Comparison of ENCODE assay signal across 8 cellular contexts in genomic region chr2:130181338-130181879, GRCh38. TPM values are rescaled to one million over a fixed set of nuclear protein-coding genes. Genes with fewer than 3 reads are reported as not detected.
DNase-seq lines count a peak whose midpoint lies in the region; ATAC-seq and TF ChIP-seq lines count a peak whose summit lies in the region.

SMPD4 (minus strand) TSS chr2:130181602; CDS start chr2:130176592, 5,010 bp downstream.

- intact Hi-C loops in naive thymus-derived CD4-positive, alpha-beta T cell (cut with micrococcal nuclease), result loop anchor here (1.0 to 10.0 kb wide), 11 partner anchors 34 to 1503 kb away; partner anchors contain the start of genes CCDC74B (in 2 of the 2), IMP4 (in 2 of the 2) and FAM168B (in 1 of the 2)

- ATAC-seq in GM23338, result peak; percentile 63
- peak; percentile 84 for ATAC-seq in naive thymus-derived CD4-positive, alpha-beta T cell
- ATAC-seq in stimulated activated naive B cell treated with anti-CD40 and anti-IgM and Interleukin-4, amounts not matched to agents 10 μg/mL and 1 μg/mL and 100 μg/mL, for 72 hours (replicated peaks), result peak; percentile 68 to 77

- peaks cover 11% of the 10 kb centered on the region for H3K27me3 Mint-ChIP-seq in GM23338 (ENCODE audit: insufficient read depth, low read depth, poor library complexity)
- H3K27me3 Mint-ChIP-seq in naive thymus-derived CD4-positive, alpha-beta T cell, result no peaks in the 10 kb centered on the region
- H3K27me3 Mint-ChIP-seq in stimulated activated naive B cell treated with anti-CD40 and anti-IgM and Interleukin-4, amounts not matched to agents 10 μg/mL and 1 μg/mL and 100 μg/mL, for 72 hours, result no peaks in the 10 kb centered on the region

- CTCF ChIA-PET in naive thymus-derived CD4-positive, alpha-beta T cell (lab: Charles Lee), result interaction anchor here (0.6 to 3.2 kb wide), 4 partner anchors 150 to 305 kb away, joined by 3 to 19 read pairs (median 4); partner anchors contain the start of gene IMP4

- POLR2A ChIA-PET in naive thymus-derived CD4-positive, alpha-beta T cell (lab: Charles Lee), result interaction anchor here (0.8 to 3.9 kb wide), 8 partner anchors 9 to 1311 kb away, joined by 3 to 65 read pairs (median 4); partner anchors contain the start of genes FAM168B, IMP4 and MZT2A

- peak within 1 kb of the TSS; percentile 99 for H3K27ac Mint-ChIP-seq in GM23338
- H3K27ac Mint-ChIP-seq in naive thymus-derived CD4-positive, alpha-beta T cell, result peak within 1 kb of the TSS; percentile 87 to 97 (median 95)
- H3K27ac Mint-ChIP-seq in stimulated activated naive B cell treated with anti-CD40 and anti-IgM and Interleukin-4, amounts not matched to agents 10 μg/mL and 1 μg/mL and 100 μg/mL, for 72 hours, result peak within 1 kb of the TSS; percentile 96

- H3K9me2 ChIP-seq in GM23338 (ENCODE audit: insufficient read depth), result no peaks in the 10 kb centered on the region

- H3K9me3 ChIP-seq in naive thymus-derived CD4-positive, alpha-beta T cell (ENCODE audit: control insufficient read depth in 2 of 3, low read length in 3 of 3), result no peaks in the 10 kb centered on the region

- peak within 1 kb of the TSS; percentile 98 for H3K4me3 ChIP-seq in GM23338
- peak within 1 kb of the TSS; percentile 77 for H3K4me3 ChIP-seq in naive thymus-derived CD4-positive, alpha-beta T cell (ENCODE audit: low read length)

- peaks cover 5% of the 10 kb centered on the region for H4K20me1 ChIP-seq in GM23338 (replicated peaks; ENCODE audit: insufficient read depth)

- H2AFZ ChIP-seq in GM23338, result no peak within 1 kb of the TSS

- peak within 1 kb of the TSS; percentile 99 for H3K4me3 Mint-ChIP-seq in GM23338
- H3K4me3 Mint-ChIP-seq in naive thymus-derived CD4-positive, alpha-beta T cell, result peak within 1 kb of the TSS; percentile 87 to 94 (median 91)
- H3K4me3 Mint-ChIP-seq in stimulated activated naive B cell treated with anti-CD40 and anti-IgM and Interleukin-4, amounts not matched to agents 10 μg/mL and 1 μg/mL and 100 μg/mL, for 72 hours, result peak within 1 kb of the TSS; percentile 89 to 92

- TF ChIP-seq CTCF in GM23338 (conservative IDR thresholded peaks at IDR 0.05; ENCODE audit: low read depth in 2 of 2), result no peak; a peak in 1 of 4 replicates

- H3K9me3 Mint-ChIP-seq in GM23338, result no peaks in the 10 kb centered on the region
- peaks cover 0 to 4% (median 0%) of the 10 kb centered on the region in 11 donors for H3K9me3 Mint-ChIP-seq in naive thymus-derived CD4-positive, alpha-beta T cell
- no peaks in the 10 kb centered on the region for H3K9me3 Mint-ChIP-seq in stimulated activated naive B cell treated with anti-CD40 and anti-IgM and Interleukin-4, amounts not matched to agents 10 μg/mL and 1 μg/mL and 100 μg/mL, for 72 hours

- no peaks in the 10 kb centered on the region for H3K27me3 ChIP-seq in GM23338 (ENCODE audit: insufficient read depth)
- H3K27me3 ChIP-seq in naive thymus-derived CD4-positive, alpha-beta T cell (ENCODE audit: control insufficient read depth in 2 of 2, insufficient read depth in 2 of 2, low read length in 2 of 2), result no peaks in the 10 kb centered on the region

- peaks cover 14% of the 10 kb centered on the region for H3K36me3 Mint-ChIP-seq in GM23338 (ENCODE audit: low read depth)
- peaks cover 0 to 4% (median 0%) of the 10 kb centered on the region in 5 donors for H3K36me3 Mint-ChIP-seq in naive thymus-derived CD4-positive, alpha-beta T cell
- peaks cover 17 to 33% of the 10 kb centered on the region in 2 donors for H3K36me3 Mint-ChIP-seq in stimulated activated naive B cell treated with anti-CD40 and anti-IgM and Interleukin-4, amounts not matched to agents 10 μg/mL and 1 μg/mL and 100 μg/mL, for 72 hours

- peaks cover 5% of the 10 kb centered on the region; the same call in 1 of the 2 replicates for H3K4me1 ChIP-seq in GM23338 (ENCODE audit: insufficient read depth)
- H3K4me1 ChIP-seq in naive thymus-derived CD4-positive, alpha-beta T cell (ENCODE audit: control insufficient read depth in 2 of 2, insufficient read depth in 2 of 2, low read length in 2 of 2), result peaks cover 8 to 18% of the 10 kb centered on the region in 2 donors

- peak within 1 kb of the TSS; percentile 66; the same call in 1 of the 2 replicates for H3K27ac ChIP-seq in GM23338 (ENCODE audit: low read depth)
- H3K27ac ChIP-seq in naive thymus-derived CD4-positive, alpha-beta T cell (ENCODE audit: low read depth, low read length), result peak within 1 kb of the TSS; percentile 91

- H3F3A ChIP-seq in GM23338 (replicated peaks; ENCODE audit: low read depth), result no peaks in the 10 kb centered on the region

- peak within 1 kb of the TSS; percentile 96 for H3K4me2 ChIP-seq in GM23338

- no peaks in the 10 kb centered on the region for H3K36me3 ChIP-seq in GM23338 (ENCODE audit: insufficient read depth)
- H3K36me3 ChIP-seq in naive thymus-derived CD4-positive, alpha-beta T cell (ENCODE audit: control insufficient read depth in 2 of 3, insufficient read depth in 3 of 3, low read length in 3 of 3), result peaks cover 0 to 5% (median 0%) of the 10 kb centered on the region in 3 experiments

- H3K4me1 Mint-ChIP-seq in GM23338, result peaks cover 10% of the 10 kb centered on the region; the same call in 2 of the 3 replicates
- peaks cover 18 to 35% (median 24%) of the 10 kb centered on the region in 7 donors for H3K4me1 Mint-ChIP-seq in naive thymus-derived CD4-positive, alpha-beta T cell
- H3K4me1 Mint-ChIP-seq in stimulated activated naive B cell treated with anti-CD40 and anti-IgM and Interleukin-4, amounts not matched to agents 10 μg/mL and 1 μg/mL and 100 μg/mL, for 72 hours, result peaks cover 10 to 40% of the 10 kb centered on the region in 2 donors

- peak; percentile 90 for DNase-seq in DMS79 treated with DMSO at 0.1 percent for 48 hours (lab: John Stamatoyannopoulos, UW)
- peak; percentile 96 for DNase-seq in GM23338 (ENCODE audit: low spot score)
- peak; percentile 93 for DNase-seq in LHCN-M2 (ENCODE audit: low read depth)
- DNase-seq in RPMI8226, result peak; percentile 97
- peak; percentile 97 to 98 for DNase-seq in activated T-helper 1 cell treated with anti-CD3 and anti-CD28 coated beads, Interleukin-2, amount 50 U/mL, for 16 hours (ENCODE audit: low read depth in 1 of 2, low spot score in 1 of 2)
- DNase-seq in fibroblast of gingiva (ENCODE audit: low read depth), result peak; percentile 94
- DNase-seq in naive thymus-derived CD4-positive, alpha-beta T cell, result peak; percentile 96 to 98 (median 98)
- DNase-seq in stimulated activated naive B cell treated with anti-CD40 and anti-IgM and Interleukin-4, amounts not matched to agents 10 μg/mL and 1 μg/mL and 100 μg/mL, for 72 hours, result peak; percentile 97

- peaks cover 52% of the 10 kb centered on the region for H3K79me2 ChIP-seq in GM23338 (replicated peaks; ENCODE audit: insufficient read depth)

TF ChIP-seq in GM23338, 12 proteins besides CTCF, POLR2A, EP300 and RAD21 (continues in another document):
- no peak for TF ChIP-seq NANOG (IDR thresholded peaks at IDR 0.05; ENCODE audit: borderline replicate concordance)
- TF ChIP-seq ETS1 (IDR thresholded peaks at IDR 0.05), result peak; percentile 45; the same call in 1 of the 2 replicates
- TF ChIP-seq EZH2 (IDR thresholded peaks at IDR 0.05; ENCODE audit: low read depth, unreplicated experiment), result no peak
- TF ChIP-seq ZNF114 (CRISPR knock-in tag; IDR thresholded peaks at IDR 0.05), result no peak
- peak; percentile 75 for TF ChIP-seq POLR2AphosphoS5 (IDR thresholded peaks at IDR 0.05; ENCODE audit: low read depth)

RNA-seq across cellular contexts. Expression of gene SMPD4, which starts in this region (rescaled TPM):
- total RNA-seq in GM23338 (2014; rRNA removed; shearing (Covaris generic)), result 87.5 and 98.6 TPM in 2 replicates
- polyA plus RNA-seq in GM23338 (2016; fragmentation: Nextera tagmentation; extraction: Ambion mirVana), result 43.5 and 44.2 TPM in 2 replicates
- 41.6 and 42.5 TPM in 2 replicates for total RNA-seq in LHCN-M2 (2014; rRNA removed)
- polyA plus RNA-seq in LHCN-M2 (2012), result 41.2 TPM
- total RNA-seq in naive thymus-derived CD4-positive, alpha-beta T cell, result 10 to 100 TPM; 52.5 to 82.9 (median 59.8) TPM
- 10 to 100 TPM; 37.0 to 53.5 TPM for polyA plus RNA-seq in naive thymus-derived CD4-positive, alpha-beta T cell

Comparison
In these comparisons a context has a peak if more than half of its experiments do, and no peak if none do; other contexts are left out.
1. Peak in every context shown above with its lines: DNase-seq, ATAC-seq, H3K4me3 ChIP-seq and H3K27ac ChIP-seq.